8 cellular contexts compared by ENCODE assay signal in the genomic region with DNA sequence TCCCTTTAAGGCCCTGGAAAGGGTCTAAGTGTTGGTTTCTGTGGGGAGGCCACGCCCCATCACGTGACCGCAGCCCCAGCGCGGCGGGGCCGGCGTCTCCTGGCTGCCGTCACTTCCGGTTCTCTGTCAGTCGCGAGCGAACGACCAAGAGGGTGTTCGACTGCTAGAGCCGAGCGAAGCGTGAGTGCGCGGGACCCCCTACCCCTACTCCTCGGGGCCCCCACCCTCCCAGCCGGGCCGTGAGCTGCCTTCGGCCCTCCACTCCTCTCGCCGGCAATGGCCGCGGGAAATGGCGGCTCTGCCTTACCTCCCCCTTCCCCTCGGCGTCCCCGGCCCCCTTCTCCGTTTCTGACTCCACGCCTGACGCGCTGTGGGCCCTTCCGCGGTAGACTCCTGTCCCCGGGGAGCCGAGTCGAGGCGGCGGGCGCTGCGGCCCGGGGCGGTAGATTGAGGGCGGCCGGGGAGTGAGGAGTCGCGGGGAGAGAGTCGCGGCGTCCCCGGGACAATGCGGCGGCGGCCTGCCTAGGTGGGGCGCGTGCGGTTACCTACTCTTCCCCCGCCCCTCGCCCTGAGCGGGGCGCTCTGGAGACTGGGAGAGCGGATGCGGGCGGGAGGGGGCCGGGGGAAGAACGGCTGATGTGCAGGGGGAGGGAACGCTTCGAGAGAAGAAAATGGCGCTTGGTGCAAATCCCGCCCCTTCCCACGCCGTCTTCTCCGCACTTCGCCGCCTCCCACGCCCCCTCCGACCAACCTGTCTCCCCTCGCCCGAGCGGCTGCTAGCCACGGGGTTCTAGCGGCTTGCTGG. TPM values are rescaled to one million over a fixed set of nuclear protein-coding genes. Genes with fewer than 3 reads are reported as not detected.
DNase-seq lines count a peak whose midpoint lies in the region; ATAC-seq and TF ChIP-seq lines count a peak whose summit lies in the region.

A gene (plus strand): TSS at position 112 of the 805 bp plus-strand sequence. CDS start 2,956 bp downstream, outside the sequence.

- no peaks in the 10 kb centered on the region for H3K27me3 ChIP-seq in BE2C

- ATAC-seq in HG03460 (IDR thresholded peaks at IDR 0.05; ENCODE audit: unreplicated experiment) (peak; percentile 49), left colon (peak; percentile 94)

- H3K4me1 ChIP-seq in BE2C: peaks cover 4% of the 10 kb centered on the region; the same call in 1 of the 2 replicates

- no peaks in the 10 kb centered on the region for H3K9me3 ChIP-seq in BE2C

- intact Hi-C loops in left colon (cut with DNase I, micrococcal nuclease): loop anchor here in 1 of 2 donors (5.0 kb wide), 1 partner anchor 93 kb away; no protein-coding TSS in a partner anchor

- peak within 1 kb of the TSS; percentile 88 for H3K4me3 ChIP-seq in BE2C (ENCODE audit: low read depth, low read length)

- H3K36me3 ChIP-seq in BE2C: peaks cover 22% of the 10 kb centered on the region

- peak within 1 kb of the TSS; percentile 92 for H3K27ac ChIP-seq in cingulate gyrus (ENCODE audit: low read depth, low read length)

- DNase-seq in BE2C: peak; percentile 96
- peak; percentile 59 for DNase-seq in GM19240 (ENCODE audit: insufficient read length, low spot score)
- peak; percentile 69 for DNase-seq in NCI-H524 treated with DMSO at 0.1 percent for 48 hours (lab: John Stamatoyannopoulos, UW)
- DNase-seq in activated CD4-positive, alpha-beta T cell treated with anti-CD3 and anti-CD28 coated beads for 4 hours: peak; percentile 92 to 94
- peak; percentile 94 to 98 for DNase-seq in left colon
- DNase-seq in stimulated activated CD4-positive, alpha-beta T cell treated with anti-CD3 and anti-CD28 coated beads, Interleukin-1b, Interleukin-23, amount 100 ng/mL, for 48 hours: peak; percentile 91

- TF ChIP-seq CTCF in BE2C (IDR thresholded peaks at IDR 0.05; ENCODE audit: low read depth, low read length): no peak

RNA-seq across cellular contexts. Expression of the gene that starts here (rescaled TPM):
- 149 TPM for polyA plus RNA-seq in BE2C (2012; ENCODE audit: insufficient read depth, insufficient read length, low read depth)
- total RNA-seq in left colon: 100 to 1,000 TPM; 169 to 188 TPM

Comparison
In these comparisons a context has a peak if more than half of its experiments do, and no peak if none do; other contexts are left out.
1. Peak in every context shown above with its lines: DNase-seq, ATAC-seq, H3K4me3 ChIP-seq and H3K27ac ChIP-seq.